ENCODE assay signal across 21 cellular contexts in genomic region chr20:24776755-24777271, GRCh38.
"Had no signal": no experiment of that assay in that cellular context is flagged by ENCODE, and none has a peak within 500 bp of the region (broad histone marks: within the 10 kb centered on the region; RNA-seq: fewer than 3 reads in every experiment).

No MANE protein-coding gene starts in this region.

- H3K4me1 ChIP-seq: heart right ventricle, left lung, right lobe of liver had no signal

- H3K4me1 Mint-ChIP-seq: mesothelial cell of epicardium had no signal

- H3K4me3 ChIP-seq: heart right ventricle, left lung, lung, right lobe of liver, smooth muscle cell had no signal

- H3K27me3 ChIP-seq: right lobe of liver had no signal

- FAIRE-seq: kidney, TTC549 had no signal

- H3K36me3 Mint-ChIP-seq: mesothelial cell of epicardium had no signal

- H3K27ac Mint-ChIP-seq: activated CD8-positive, alpha-beta T cell treated with anti-CD3 and anti-CD28 coated beads, Interleukin-2, amount 10 ng/mL, durations not matched to agents 7 days and 5 days; activated naive CD4-positive, alpha-beta T cell treated with anti-CD3 and anti-CD28 coated beads, Interleukin-2, amount 10 ng/mL, durations not matched to agents 7 days and 5 days; activated T-cell treated with anti-CD3 and anti-CD28 coated beads, Interleukin-2, amount 50 U/mL, for 72 hours; mesothelial cell of epicardium; nephron had no signal

- H3K27ac ChIP-seq: heart right ventricle, left lung, right lobe of liver had no signal

- ATAC-seq: activated CD8-positive, alpha-beta T cell treated with anti-CD3 and anti-CD28 coated beads, Interleukin-2, amount 10 ng/mL, durations not matched to agents 7 days and 5 days; activated T-cell treated with anti-CD3 and anti-CD28 coated beads, Interleukin-2, amount 50 U/mL, for 72 hours; heart right ventricle; left lung; right lobe of liver had no signal

- H3K9me3 ChIP-seq: right lobe of liver had no signal

- H3K36me3 ChIP-seq: heart right ventricle, left lung, right lobe of liver had no signal

- DNase-seq: activated CD4-positive, alpha-beta T cell treated with anti-CD3 and anti-CD28 coated beads for 1 hour; activated CD4-positive, alpha-beta T cell treated with anti-CD3 and anti-CD28 coated beads, Interleukin-2, amount 50 U/mL, for 1 hour; activated CD8-positive, alpha-beta T cell treated with anti-CD3 and anti-CD28 coated beads, Interleukin-2, amount 10 ng/mL, durations not matched to agents 7 days and 5 days; activated effector memory CD4-positive, alpha-beta T cell treated with anti-CD3 and anti-CD28 coated beads, Interleukin-2, amount 50 U/mL, for 16 hours; activated naive CD4-positive, alpha-beta T cell treated with anti-CD3 and anti-CD28 coated beads, Interleukin-2, amount 10 ng/mL, durations not matched to agents 7 days and 5 days; activated T-cell treated with anti-CD3 and anti-CD28 coated beads, Interleukin-2, amount 50 U/mL, for 72 hours; erythroblast; foreskin fibroblast; heart right ventricle; kidney; nucleus accumbens; stimulated activated CD4-positive, alpha-beta T cell treated with anti-CD3 and anti-CD28 coated beads, Interleukin-4, amount 100 ng/mL, for 1 hour; stimulated activated naive CD4-positive, alpha-beta T cell; T-helper 1 cell had no signal

- H3K4me3 Mint-ChIP-seq: activated CD8-positive, alpha-beta T cell treated with anti-CD3 and anti-CD28 coated beads, Interleukin-2, amount 10 ng/mL, durations not matched to agents 7 days and 5 days; activated naive CD4-positive, alpha-beta T cell treated with anti-CD3 and anti-CD28 coated beads, Interleukin-2, amount 10 ng/mL, durations not matched to agents 7 days and 5 days; activated T-cell treated with anti-CD3 and anti-CD28 coated beads, Interleukin-2, amount 50 U/mL, for 72 hours; mesothelial cell of epicardium; nephron had no signal
